ENCODE assay signal across 8 cellular contexts in genomic region chr17:67779098-67779672, GRCh38. TPM values are rescaled to one million over a fixed set of nuclear protein-coding genes. Genes with fewer than 3 reads are reported as not detected.
A peak's percentile ranks its signal among the peaks of the same experiment; 100 is the strongest.
DNase-seq lines count a peak whose midpoint lies in the region; ATAC-seq and TF ChIP-seq lines count a peak whose summit lies in the region.

No MANE protein-coding gene starts in this region.

- POLR2A ChIA-PET in CD4-positive, alpha-beta T cell (lab: Charles Lee): no interaction called here
- POLR2A ChIA-PET in HEK293 (lab: Yijun Ruan, JAX): no interaction called here
- POLR2A ChIA-PET in T-cell (lab: Charles Lee): no interaction called here

- H3K27ac ChIP-seq in CD4-positive, alpha-beta T cell (ENCODE audit: low read depth, low read length): no peak overlapping the region
- no peak overlapping the region for H3K27ac ChIP-seq in HEK293 (ENCODE audit: extremely low read depth, low read depth, low read length)

- no peaks in the 10 kb centered on the region for H3K36me3 Mint-ChIP-seq in CD4-positive, alpha-beta T cell (ENCODE audit: low read depth)
- H3K36me3 Mint-ChIP-seq in T-cell (no peaks in the 10 kb centered on the region), endothelial cell (ENCODE audit: low read depth, unreplicated experiment) (no peaks in the 10 kb centered on the region), natural killer cell (no peaks in the 10 kb centered on the region)

- intact Hi-C loops in CD4-positive, alpha-beta T cell (cut with DNase I, micrococcal nuclease): no loop called here
- intact Hi-C loops in natural killer cell (cut with micrococcal nuclease): no loop called here

- H3K9me3 Mint-ChIP-seq in CD4-positive, alpha-beta T cell: no peaks in the 10 kb centered on the region
- H3K9me3 Mint-ChIP-seq in T-cell: no peaks in the 10 kb centered on the region
- no peaks in the 10 kb centered on the region for H3K9me3 Mint-ChIP-seq in endothelial cell (ENCODE audit: unreplicated experiment)
- H3K9me3 Mint-ChIP-seq in natural killer cell: no peaks in the 10 kb centered on the region

- DNase-seq in CD4-positive, alpha-beta T cell: peak in 5 of 10 experiments; percentile 2 to 11 (median 6)
- peak in 23 of 34 experiments; percentile 0 to 37 (median 10) for DNase-seq in T-cell
- DNase-seq in endothelial cell (ENCODE audit: low spot score): peak; percentile 60
- DNase-seq in natural killer cell: no peak
- DNase-seq in epidermal melanocyte (ENCODE audit: insufficient read length, low spot score): no peak

- H3K36me3 ChIP-seq in HEK293 (ENCODE audit: control insufficient read depth in 2 of 2, insufficient read depth in 1 of 2, low read length in 2 of 2): no peaks in the 10 kb centered on the region; a peak in 1 of 3 replicates

- H3K4me3 ChIP-seq in HEK293 (ENCODE audit: low read depth, low read length): no peak overlapping the region

- TF ChIP-seq CTCF in CD4-positive, alpha-beta T cell (IDR thresholded peaks at IDR 0.05): no peak
- TF ChIP-seq CTCF in HEK293 (tag by site-specific recombination; IDR thresholded peaks at IDR 0.05) (peak; percentile 59), endothelial cell (IDR thresholded peaks at IDR 0.05; ENCODE audit: unreplicated experiment) (peak; percentile 89), natural killer cell (IDR thresholded peaks at IDR 0.05) (peak; percentile 40)

- H3K27me3 Mint-ChIP-seq in CD4-positive, alpha-beta T cell: no peaks in the 10 kb centered on the region
- H3K27me3 Mint-ChIP-seq in T-cell (peaks cover 0 to 2% of the 10 kb centered on the region in 2 donors), endothelial cell (ENCODE audit: unreplicated experiment) (peaks cover 3% of the 10 kb centered on the region), natural killer cell (ENCODE audit: low read depth in 2 of 2) (no peaks in the 10 kb centered on the region)

- H3K27ac Mint-ChIP-seq in CD4-positive, alpha-beta T cell: no peak overlapping the region
- H3K27ac Mint-ChIP-seq in T-cell (no peak overlapping the region), endothelial cell (ENCODE audit: unreplicated experiment) (no peak overlapping the region), natural killer cell (no peak overlapping the region)

- peak; percentile 52 for ATAC-seq in CD4-positive, alpha-beta T cell (ENCODE audit: poor library complexity)
- peak in 1 of 4 experiments; percentile 65 for ATAC-seq in T-cell (replicated peaks in 1 of 4)
- ATAC-seq in natural killer cell: peak; percentile 47 to 60 (median 54)
- ATAC-seq in HG02885 (IDR thresholded peaks at IDR 0.05; ENCODE audit: poor library complexity, unreplicated experiment): no peak
- no peak for ATAC-seq in HG02973 (IDR thresholded peaks at IDR 0.05; ENCODE audit: unreplicated experiment)

- H3K4me1 Mint-ChIP-seq in CD4-positive, alpha-beta T cell (ENCODE audit: low read depth): no peaks in the 10 kb centered on the region
- H3K4me1 Mint-ChIP-seq in T-cell: no peaks in the 10 kb centered on the region
- no peaks in the 10 kb centered on the region for H3K4me1 Mint-ChIP-seq in endothelial cell (ENCODE audit: unreplicated experiment)
- H3K4me1 Mint-ChIP-seq in natural killer cell: no peaks in the 10 kb centered on the region

- H3K4me1 ChIP-seq in HEK293 (ENCODE audit: control insufficient read depth, insufficient read depth, low read length): peaks cover 3% of the 10 kb centered on the region; the same call in 1 of the 2 replicates

- no peak overlapping the region for H3K4me3 Mint-ChIP-seq in CD4-positive, alpha-beta T cell
- H3K4me3 Mint-ChIP-seq in T-cell (no peak overlapping the region), endothelial cell (ENCODE audit: unreplicated experiment) (no peak overlapping the region), natural killer cell (no peak overlapping the region)

- no peaks in the 10 kb centered on the region for H3K9me3 ChIP-seq in CD4-positive, alpha-beta T cell (ENCODE audit: control insufficient read depth, low read length)
- no peaks in the 10 kb centered on the region for H3K9me3 ChIP-seq in HEK293 (ENCODE audit: control insufficient read depth, insufficient read depth, low read depth, low read length)

- CTCF ChIA-PET in CD4-positive, alpha-beta T cell (lab: Charles Lee): no interaction called here
- CTCF ChIA-PET in HEK293 (lab: Yijun Ruan, JAX) (interaction anchor here (0.6 to 1.5 kb wide), 12 partner anchors 9 to 736 kb away, joined by 3 to 7 read pairs (median 3); no protein-coding TSS in a partner anchor), T-cell (lab: Charles Lee) (no interaction called here)

- no peaks in the 10 kb centered on the region for H3K27me3 ChIP-seq in CD4-positive, alpha-beta T cell (ENCODE audit: control insufficient read depth, insufficient read depth, low read length)

TF ChIP-seq in HEK293, 187 proteins besides CTCF, POLR2A, EP300 and RAD21 (continues in another document):
- TF ChIP-seq ZNF292 (tag by site-specific recombination; IDR thresholded peaks at IDR 0.05; ENCODE audit: borderline replicate concordance, low read depth) (no peak), ZNF571 (tag by site-specific recombination; IDR thresholded peaks at IDR 0.05) (no peak), ZNF416 (tag by site-specific recombination; IDR thresholded peaks at IDR 0.05) (no peak), ZSCAN16 (tag by site-specific recombination; IDR thresholded peaks at IDR 0.05) (no peak), ZBTB7A (tag by site-specific recombination; IDR thresholded peaks at IDR 0.05; ENCODE audit: low read depth) (no peak), ZNF223 (tag by site-specific recombination; IDR thresholded peaks at IDR 0.05) (no peak), ZBTB17 (tag by site-specific recombination; IDR thresholded peaks at IDR 0.05) (peak; percentile 72), ZFHX2 (tag by site-specific recombination; conservative IDR thresholded peaks at IDR 0.05) (no peak), OVOL3 (tag by site-specific recombination; IDR thresholded peaks at IDR 0.05) (no peak), SP3 (tag by site-specific recombination; IDR thresholded peaks at IDR 0.05) (0 out of 2 replicates have a peak, but pooled peaks have one; percentile 23), ZBTB20 (tag by site-specific recombination; IDR thresholded peaks at IDR 0.05) (peak; percentile 18; the same call in 1 of the 2 replicates), PATZ1 (tag by site-specific recombination; IDR thresholded peaks at IDR 0.05) (peak; percentile 88), KLF8 (tag by site-specific recombination; IDR thresholded peaks at IDR 0.05) (0 out of 2 replicates have a peak, but pooled peaks have one; percentile 14), ZNF580 (tag by site-specific recombination; IDR thresholded peaks at IDR 0.05) (no peak; the same call in 1 of the 2 replicates), ZNF394 (tag by site-specific recombination; IDR thresholded peaks at IDR 0.05; ENCODE audit: borderline replicate concordance) (no peak), ZNF654 (tag by site-specific recombination; IDR thresholded peaks at IDR 0.05; ENCODE audit: low read depth) (peak; percentile 80), ZBTB1 (tag by site-specific recombination; IDR thresholded peaks at IDR 0.05) (no peak), GLI4 (tag by site-specific recombination; IDR thresholded peaks at IDR 0.05) (no peak), ZNF146 (tag by site-specific recombination; IDR thresholded peaks at IDR 0.05) (no peak), ZNF521 (tag by site-specific recombination; IDR thresholded peaks at IDR 0.05) (no peak), GFI1B (tag by site-specific recombination; IDR thresholded peaks at IDR 0.05) (0 out of 2 replicates have a peak, but pooled peaks have one; percentile 13), ZSCAN30 (tag by site-specific recombination; IDR thresholded peaks at IDR 0.05) (no peak)

RNA-seq across cellular contexts. Expression of gene BPTF, which starts 46.1 kb away (rescaled TPM):
- total RNA-seq in CD4-positive, alpha-beta T cell: 100 to 1,000 TPM; 117 to 125 TPM
- total RNA-seq in T-cell (100 to 1,000 TPM; 155 to 173 (median 168) TPM), endothelial cell (ENCODE audit: unreplicated experiment) (115 TPM), natural killer cell (100 to 1,000 TPM; 168 to 205 (median 193) TPM)

Comparison
In these comparisons a context has a peak if more than half of its experiments do, and no peak if none do; other contexts are left out.
1. ATAC-seq: peak in CD4-positive, alpha-beta T cell (single experiment) and natural killer cell (3 of 3); none in HG02885 (single experiment) and HG02973 (single experiment).
2. DNase-seq: peak in T-cell (23 of 34) and endothelial cell (single experiment); none in natural killer cell (single experiment) and epidermal melanocyte (single experiment).